Comparison of ENCODE assay signal across 1 cellular context in the genomic region with DNA sequence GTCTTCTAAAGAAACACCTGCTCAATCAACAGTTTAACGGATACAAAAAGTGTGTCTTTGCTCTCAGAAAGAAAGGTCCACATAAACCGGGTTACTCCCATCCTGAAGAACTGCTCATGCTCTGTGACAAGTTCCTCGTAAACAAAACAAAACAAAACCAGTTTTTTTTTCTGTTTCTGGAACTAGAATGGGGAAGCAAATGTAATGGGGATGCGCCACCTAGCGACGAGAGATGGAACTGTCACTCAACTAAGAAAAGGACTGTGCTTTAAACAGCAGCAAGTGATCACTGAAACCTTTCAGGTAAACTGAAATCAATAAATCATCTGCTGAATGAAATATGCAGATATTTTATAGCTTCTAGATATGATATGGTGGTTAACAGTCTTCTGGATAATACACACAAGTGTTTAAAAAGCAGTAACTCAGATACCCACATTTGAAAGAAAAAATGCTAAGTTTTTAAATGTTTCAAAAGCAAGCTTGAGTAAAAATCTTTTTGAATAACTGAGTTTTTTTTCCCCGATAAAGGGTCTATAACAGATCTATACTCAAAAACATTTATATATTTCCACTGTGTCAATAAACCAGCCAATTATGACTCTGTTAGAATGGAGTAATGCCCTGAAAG.
TF ChIP-seq lines count a peak whose summit lies in the region.

No MANE protein-coding gene starts in this region.

TF ChIP-seq in GM12878, 131 proteins besides CTCF, POLR2A, EP300 and RAD21 (continued from another document):
- TF ChIP-seq, protein P1, sequence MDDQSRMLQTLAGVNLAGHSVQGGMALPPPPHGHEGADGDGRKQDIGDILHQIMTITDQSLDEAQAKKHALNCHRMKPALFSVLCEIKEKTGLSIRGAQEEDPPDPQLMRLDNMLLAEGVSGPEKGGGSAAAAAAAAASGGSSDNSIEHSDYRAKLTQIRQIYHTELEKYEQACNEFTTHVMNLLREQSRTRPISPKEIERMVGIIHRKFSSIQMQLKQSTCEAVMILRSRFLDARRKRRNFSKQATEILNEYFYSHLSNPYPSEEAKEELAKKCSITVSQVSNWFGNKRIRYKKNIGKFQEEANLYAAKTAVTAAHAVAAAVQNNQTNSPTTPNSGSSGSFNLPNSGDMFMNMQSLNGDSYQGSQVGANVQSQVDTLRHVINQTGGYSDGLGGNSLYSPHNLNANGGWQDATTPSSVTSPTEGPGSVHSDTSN (IDR thresholded peaks at IDR 0.05; ENCODE audit: insufficient replicate concordance, low read depth, low read length), result peak; percentile 74
- TF ChIP-seq ATF7 (IDR thresholded peaks at IDR 0.05; ENCODE audit: low read depth), result 0 out of 2 replicates have a peak, but pooled peaks have one; percentile 5
- TF ChIP-seq NBN (IDR thresholded peaks at IDR 0.05), result 0 out of 2 replicates have a peak, but pooled peaks have one; percentile 30
- TF ChIP-seq, protein P2, sequence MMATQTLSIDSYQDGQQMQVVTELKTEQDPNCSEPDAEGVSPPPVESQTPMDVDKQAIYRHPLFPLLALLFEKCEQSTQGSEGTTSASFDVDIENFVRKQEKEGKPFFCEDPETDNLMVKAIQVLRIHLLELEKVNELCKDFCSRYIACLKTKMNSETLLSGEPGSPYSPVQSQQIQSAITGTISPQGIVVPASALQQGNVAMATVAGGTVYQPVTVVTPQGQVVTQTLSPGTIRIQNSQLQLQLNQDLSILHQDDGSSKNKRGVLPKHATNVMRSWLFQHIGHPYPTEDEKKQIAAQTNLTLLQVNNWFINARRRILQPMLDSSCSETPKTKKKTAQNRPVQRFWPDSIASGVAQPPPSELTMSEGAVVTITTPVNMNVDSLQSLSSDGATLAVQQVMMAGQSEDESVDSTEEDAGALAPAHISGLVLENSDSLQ (IDR thresholded peaks at IDR 0.05), result peak; percentile 93
- no peak for TF ChIP-seq NRF1 (conservative IDR thresholded peaks at IDR 0.05; ENCODE audit: low read depth, low read length)
- TF ChIP-seq EED (IDR thresholded peaks at IDR 0.05; ENCODE audit: low read depth), result no peak
- no peak for TF ChIP-seq SUZ12 (IDR thresholded peaks at IDR 0.05; ENCODE audit: unreplicated experiment)
- TF ChIP-seq, protein P3, sequence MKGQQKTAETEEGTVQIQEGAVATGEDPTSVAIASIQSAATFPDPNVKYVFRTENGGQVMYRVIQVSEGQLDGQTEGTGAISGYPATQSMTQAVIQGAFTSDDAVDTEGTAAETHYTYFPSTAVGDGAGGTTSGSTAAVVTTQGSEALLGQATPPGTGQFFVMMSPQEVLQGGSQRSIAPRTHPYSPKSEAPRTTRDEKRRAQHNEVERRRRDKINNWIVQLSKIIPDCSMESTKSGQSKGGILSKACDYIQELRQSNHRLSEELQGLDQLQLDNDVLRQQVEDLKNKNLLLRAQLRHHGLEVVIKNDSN (IDR thresholded peaks at IDR 0.05; ENCODE audit: borderline replicate concordance, extremely low read length, insufficient read depth, low read depth, low read length), result no peak
- TF ChIP-seq MTA2 (IDR thresholded peaks at IDR 0.05; ENCODE audit: low read depth), result no peak
- TF ChIP-seq RBBP5 (conservative IDR thresholded peaks at IDR 0.05), result no peak
- TF ChIP-seq TAF1 (IDR thresholded peaks at IDR 0.05; ENCODE audit: borderline replicate concordance, low read depth, low read length), result no peak
- no peak for TF ChIP-seq SP1 (IDR thresholded peaks at IDR 0.05; ENCODE audit: low read depth, low read length)
- TF ChIP-seq, protein P4, sequence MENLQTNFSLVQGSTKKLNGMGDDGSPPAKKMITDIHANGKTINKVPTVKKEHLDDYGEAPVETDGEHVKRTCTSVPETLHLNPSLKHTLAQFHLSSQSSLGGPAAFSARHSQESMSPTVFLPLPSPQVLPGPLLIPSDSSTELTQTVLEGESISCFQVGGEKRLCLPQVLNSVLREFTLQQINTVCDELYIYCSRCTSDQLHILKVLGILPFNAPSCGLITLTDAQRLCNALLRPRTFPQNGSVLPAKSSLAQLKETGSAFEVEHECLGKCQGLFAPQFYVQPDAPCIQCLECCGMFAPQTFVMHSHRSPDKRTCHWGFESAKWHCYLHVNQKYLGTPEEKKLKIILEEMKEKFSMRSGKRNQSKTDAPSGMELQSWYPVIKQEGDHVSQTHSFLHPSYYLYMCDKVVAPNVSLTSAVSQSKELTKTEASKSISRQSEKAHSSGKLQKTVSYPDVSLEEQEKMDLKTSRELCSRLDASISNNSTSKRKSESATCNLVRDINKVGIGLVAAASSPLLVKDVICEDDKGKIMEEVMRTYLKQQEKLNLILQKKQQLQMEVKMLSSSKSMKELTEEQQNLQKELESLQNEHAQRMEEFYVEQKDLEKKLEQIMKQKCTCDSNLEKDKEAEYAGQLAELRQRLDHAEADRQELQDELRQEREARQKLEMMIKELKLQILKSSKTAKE (IDR thresholded peaks at IDR 0.05; ENCODE audit: low read depth, poor library complexity, severe bottlenecking), result peak; percentile 18
